17 cellular contexts compared by ENCODE assay signal in genomic region chr13:101309014-101309619, GRCh38.
DNase-seq lines count a peak whose midpoint lies in the region; ATAC-seq, FAIRE-seq and TF ChIP-seq lines count a peak whose summit lies in the region.
"Had no signal": no experiment of that assay in that cellular context is flagged by ENCODE, and none has a peak within 500 bp of the region (broad histone marks: within the 10 kb centered on the region; RNA-seq: fewer than 3 reads in every experiment).

No MANE protein-coding gene starts in this region.

- no peaks in the 10 kb centered on the region for H3K9me2 ChIP-seq in OCI-LY7 (ENCODE audit: insufficient read depth, low read length)

- no peak for ATAC-seq in GM21529 (IDR thresholded peaks at IDR 0.05; ENCODE audit: unreplicated experiment)
- ATAC-seq: left ventricle myocardium superior had no signal

- H3K9ac ChIP-seq in kidney (ENCODE audit: low read length in 2 of 2), result no peak overlapping the region

- H3K4me3 ChIP-seq in ACC112 (ENCODE audit: low read depth, low read length), result peak overlapping the region; percentile 18; the same call in 1 of the 2 replicates
- H3K4me3 ChIP-seq in brain microvascular endothelial cell (ENCODE audit: low read depth, low read length), result no peak overlapping the region
- no peak overlapping the region for H3K4me3 ChIP-seq in kidney (ENCODE audit: low read length in 2 of 2)
- H3K4me3 ChIP-seq in OCI-LY7 (ENCODE audit: low read depth, low read length, poor library complexity, severe bottlenecking), result no peak overlapping the region
- H3K4me3 ChIP-seq: Peyer's patch, upper lobe of left lung had no signal

- in situ Hi-C loops in brain microvascular endothelial cell (cut with HindIII; ENCODE audit: low pct_ligation_motif_present, low sequenced_read_pairs), result no loop called here

- H2AFZ ChIP-seq in ACC112 (ENCODE audit: low read length, unreplicated experiment) (peak overlapping the region; percentile 77), OCI-LY7 (ENCODE audit: low read length) (no peak overlapping the region)

- TF ChIP-seq CTCF in brain microvascular endothelial cell (IDR thresholded peaks at IDR 0.05; ENCODE audit: low read depth, low read length, missing control alignments) (no peak), kidney (IDR thresholded peaks at IDR 0.05; ENCODE audit: borderline replicate concordance, extremely low read depth, insufficient read depth) (no peak), OCI-LY7 (conservative IDR thresholded peaks at IDR 0.05; ENCODE audit: low read length) (no peak)

- H4K20me1 ChIP-seq in OCI-LY7 (ENCODE audit: insufficient read depth, low read length), result no peaks in the 10 kb centered on the region

- CTCF ChIA-PET in OCI-LY7 (lab: Charles Lee; ENCODE audit: unreplicated experiment), result no interaction called here

- H3K4me1 ChIP-seq in ACC112 (ENCODE audit: control insufficient read depth, insufficient read depth, low read length, unreplicated experiment), result peaks cover 36% of the 10 kb centered on the region
- no peaks in the 10 kb centered on the region for H3K4me1 ChIP-seq in kidney (ENCODE audit: control insufficient read depth in 1 of 2, insufficient read depth in 1 of 2, low read depth in 1 of 2, low read length in 2 of 2)
- H3K4me1 ChIP-seq in OCI-LY7 (ENCODE audit: insufficient read depth, low read length, poor library complexity, severe bottlenecking), result no peaks in the 10 kb centered on the region
- H3K4me1 ChIP-seq: Peyer's patch, upper lobe of left lung had no signal

- H3K36me3 ChIP-seq in ACC112 (ENCODE audit: insufficient read depth, low read length) (no peaks in the 10 kb centered on the region), brain microvascular endothelial cell (replicated peaks) (no peaks in the 10 kb centered on the region), kidney (ENCODE audit: control insufficient read depth in 1 of 2, insufficient read depth in 2 of 2, low read length in 2 of 2) (no peaks in the 10 kb centered on the region), OCI-LY7 (ENCODE audit: insufficient read depth, low read length) (no peaks in the 10 kb centered on the region)
- H3K36me3 ChIP-seq: Peyer's patch, upper lobe of left lung had no signal

- H3K79me2 ChIP-seq in ACC112 (ENCODE audit: control insufficient read depth, insufficient read depth, low read length, unreplicated experiment), result no peaks in the 10 kb centered on the region
- H3K79me2 ChIP-seq in OCI-LY7 (ENCODE audit: insufficient read depth, low read depth, low read length), result no peaks in the 10 kb centered on the region

- H3K9me3 ChIP-seq in kidney (ENCODE audit: control insufficient read depth in 1 of 2, low read length in 2 of 2) (no peaks in the 10 kb centered on the region), OCI-LY7 (ENCODE audit: low read length) (no peaks in the 10 kb centered on the region)
- H3K9me3 ChIP-seq: Peyer's patch, upper lobe of left lung had no signal

- DNase-seq in HS-5 (ENCODE audit: low read depth) (peak; percentile 9), brain microvascular endothelial cell (peak; percentile 77), kidney (no peak), NCI-H2107 treated with DMSO at 0.1 percent for 48 hours (lab: John Stamatoyannopoulos, UW; ENCODE audit: unreplicated experiment) (no peak), OCI-LY7 (ENCODE audit: low spot score) (no peak)
- DNase-seq in stimulated activated CD4-positive, alpha-beta T cell treated with anti-CD3 and anti-CD28 coated beads, Interleukin-2, amount 100 ng/mL, for 24 hours, result no peak
- DNase-seq: activated CD4-positive, CD25-positive, alpha-beta regulatory T cell; activated naive CD4-positive, alpha-beta T cell treated with Interleukin-2 at 50 U/mL for 16 hours; GOT3; left ventricle myocardium superior; NCI-H1417; Peyer's patch; retina; stimulated activated CD4-positive, alpha-beta T cell treated with anti-CD3 and anti-CD28 coated beads, Interleukin-4, amount 100 ng/mL, for 1 hour; upper lobe of left lung had no signal

- H3K4me2 ChIP-seq in OCI-LY7 (ENCODE audit: low read length), result no peak overlapping the region

- H3K27ac ChIP-seq in ACC112 (ENCODE audit: low read depth, low read length), result peak overlapping the region; percentile 89
- H3K27ac ChIP-seq in brain microvascular endothelial cell, result peak overlapping the region; percentile 83
- no peak overlapping the region for H3K27ac ChIP-seq in kidney (ENCODE audit: low read depth in 2 of 2, low read length in 2 of 2)
- no peak overlapping the region for H3K27ac ChIP-seq in OCI-LY7 (ENCODE audit: low read depth, low read length, poor library complexity, severe bottlenecking)
- H3K27ac ChIP-seq: Peyer's patch, upper lobe of left lung had no signal

- H3K27me3 ChIP-seq in ACC112 (ENCODE audit: insufficient read depth, low read length) (no peaks in the 10 kb centered on the region), brain microvascular endothelial cell (replicated peaks) (no peaks in the 10 kb centered on the region)
- H3K27me3 ChIP-seq: Peyer's patch, upper lobe of left lung had no signal

- POLR2A ChIA-PET in OCI-LY7 (lab: Charles Lee), result no interaction called here

- peak; percentile 47 for FAIRE-seq in kidney (lab: Jason Lieb, UNC)

- intact Hi-C loops in kidney (cut with DNase I) (no loop called here), OCI-LY7 (cut with micrococcal nuclease; ENCODE audit: unreplicated experiment) (no loop called here)

- no TSS peak for BruUV-seq in OCI-LY7 (replicated peaks; lab: Mats Ljungman, UMichigan)

Comparison
In these comparisons a context has a peak if more than half of its experiments do, and no peak if none do; other contexts are left out.
1. H3K27ac ChIP-seq: peak in ACC112 (single experiment) and brain microvascular endothelial cell (single experiment); none in kidney (0 of 2) and OCI-LY7 (single experiment).
2. DNase-seq: peak in HS-5 (single experiment) and brain microvascular endothelial cell (single experiment); none in kidney (single experiment), NCI-H2107 treated with DMSO at 0.1 percent for 48 hours (single experiment), OCI-LY7 (single experiment) and stimulated activated CD4-positive, alpha-beta T cell treated with anti-CD3 and anti-CD28 coated beads, Interleukin-2, amount 100 ng/mL, for 24 hours (0 of 2).